10 cellular contexts compared by ENCODE assay signal in the genomic region with DNA sequence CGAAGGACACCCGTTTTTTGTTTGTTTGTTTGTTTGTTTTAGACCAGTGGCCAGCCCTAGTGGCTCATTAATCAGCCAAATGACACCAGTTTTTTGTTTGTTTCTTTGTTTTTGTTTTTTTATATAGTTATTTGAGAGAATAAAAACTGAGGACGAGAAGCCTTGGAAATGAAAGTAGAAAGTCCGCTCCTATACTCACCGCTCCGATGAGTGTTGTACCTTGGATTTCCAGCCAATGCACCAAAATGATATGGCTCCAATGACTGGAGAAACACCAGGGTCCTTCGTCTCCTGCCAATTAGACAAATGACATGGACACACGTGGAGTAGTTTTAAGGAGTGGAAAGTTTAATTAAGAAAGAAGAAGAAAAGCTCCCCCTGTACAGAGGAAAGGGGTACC.
DNase-seq lines count a peak whose midpoint lies in the region; ATAC-seq, FAIRE-seq and TF ChIP-seq lines count a peak whose summit lies in the region.
"Had no signal": no experiment of that assay in that cellular context is flagged by ENCODE, and none has a peak within 500 bp of the region (broad histone marks: within the 10 kb centered on the region; RNA-seq: fewer than 3 reads in every experiment).

No MANE protein-coding gene starts in this region.

- H3K36me3 ChIP-seq in ACC112 (ENCODE audit: insufficient read depth, low read length): no peaks in the 10 kb centered on the region
- no peaks in the 10 kb centered on the region for H3K36me3 ChIP-seq in osteoblast (ENCODE audit: insufficient read depth, low read length)
- H3K36me3 ChIP-seq in HAP-1 (replicated peaks): no peaks in the 10 kb centered on the region
- H3K36me3 ChIP-seq: tibial nerve had no signal

- H3K4me2 ChIP-seq in osteoblast (ENCODE audit: insufficient read depth, low read length): peak overlapping the region; percentile 56

- H4K20me1 ChIP-seq in osteoblast (ENCODE audit: insufficient read depth, low read length): no peaks in the 10 kb centered on the region

- no peak for FAIRE-seq in D721Med (lab: Jason Lieb, UNC)
- FAIRE-seq: RCC 7860 had no signal

- no peak for ATAC-seq in HG03175 (IDR thresholded peaks at IDR 0.05; ENCODE audit: unreplicated experiment)

- H3K79me2 ChIP-seq in ACC112 (ENCODE audit: control insufficient read depth, insufficient read depth, low read length, unreplicated experiment) (no peaks in the 10 kb centered on the region), osteoblast (ENCODE audit: insufficient read depth, low read length) (no peaks in the 10 kb centered on the region)

- H3K9me3 ChIP-seq in osteoblast (ENCODE audit: low read depth, low read length) (no peaks in the 10 kb centered on the region), HAP-1 (no peaks in the 10 kb centered on the region)
- H3K9me3 ChIP-seq: tibial nerve had no signal

- H3K27ac ChIP-seq in ACC112 (ENCODE audit: low read depth, low read length): no peak overlapping the region
- no peak overlapping the region for H3K27ac ChIP-seq in dorsolateral prefrontal cortex
- no peak overlapping the region for H3K27ac ChIP-seq in osteoblast (ENCODE audit: low read depth, low read length)
- H3K27ac ChIP-seq: tibial nerve had no signal

- no peaks in the 10 kb centered on the region for H3K27me3 ChIP-seq in ACC112 (ENCODE audit: insufficient read depth, low read length)
- peaks cover 0 to 47% (median 9%) of the 10 kb centered on the region in 45 donors for H3K27me3 ChIP-seq in dorsolateral prefrontal cortex
- H3K27me3 ChIP-seq in osteoblast (ENCODE audit: insufficient read depth, low read length): no peaks in the 10 kb centered on the region
- peaks cover 6% of the 10 kb centered on the region; the same call in 1 of the 2 replicates for H3K27me3 ChIP-seq in HAP-1 (ENCODE audit: low read depth)

- peak overlapping the region; percentile 68; the same call in 1 of the 2 replicates for H3K4me3 ChIP-seq in ACC112 (ENCODE audit: low read depth, low read length)
- H3K4me3 ChIP-seq in dorsolateral prefrontal cortex: peak overlapping the region in 50 of 59 donors; percentile 9 to 57 (median 36)
- H3K4me3 ChIP-seq in osteoblast (ENCODE audit: insufficient read depth, low read length): peak overlapping the region; percentile 32
- H3K4me3 ChIP-seq in HAP-1: no peak overlapping the region

- H2AFZ ChIP-seq in ACC112 (ENCODE audit: low read length, unreplicated experiment): no peak overlapping the region
- H2AFZ ChIP-seq in osteoblast (ENCODE audit: low read length): no peak overlapping the region

- in situ Hi-C loops in HAP-1 (cut with MboI; ENCODE audit: low sequenced_read_pairs): no loop called here

- intact Hi-C loops in dorsolateral prefrontal cortex (cut with DNase I): loop anchor here (5.0 kb wide), 3 partner anchors 100 to 205 kb away; no protein-coding TSS in a partner anchor

- H3K4me1 ChIP-seq in ACC112 (ENCODE audit: control insufficient read depth, insufficient read depth, low read length, unreplicated experiment) (no peaks in the 10 kb centered on the region), osteoblast (ENCODE audit: insufficient read depth, low read length) (no peaks in the 10 kb centered on the region), HAP-1 (peaks cover 4% of the 10 kb centered on the region; the same call in 1 of the 2 replicates)
- H3K4me1 ChIP-seq: tibial nerve had no signal

- TF ChIP-seq CTCF in dorsolateral prefrontal cortex (IDR thresholded peaks at IDR 0.05 in 54 of 56, conservative IDR thresholded peaks at IDR 0.05 in 2 of 56; ENCODE audit: low read depth in 1 of 56, partially characterized antibody in 56 of 56) (no peak), osteoblast (IDR thresholded peaks at IDR 0.05; ENCODE audit: extremely low read depth, low read depth, low read length) (no peak), D721Med (IDR thresholded peaks at IDR 0.05; ENCODE audit: insufficient read depth, missing control alignments) (no peak)

- DNase-seq in LoVo (ENCODE audit: low spot score) (peak; percentile 0), dorsolateral prefrontal cortex (no peak), osteoblast (ENCODE audit: insufficient read length, low spot score, missing footprints) (no peak), D721Med (ENCODE audit: insufficient read length, low spot score) (no peak), HAP-1 (ENCODE audit: low spot score in 2 of 2) (no peak)
- no peak for DNase-seq in stimulated activated CD4-positive, alpha-beta T cell treated with anti-CD3 and anti-CD28 coated beads, Interleukin-2, amount 100 ng/mL, for 48 hours
